9 cellular contexts compared by ENCODE assay signal in genomic region chr9:119368681-119369581, GRCh38. TPM values are rescaled to one million over a fixed set of nuclear protein-coding genes. Genes with fewer than 3 reads are reported as not detected.
A peak's percentile ranks its signal among the peaks of the same experiment; 100 is the strongest.
DNase-seq lines count a peak whose midpoint lies in the region; ATAC-seq and TF ChIP-seq lines count a peak whose summit lies in the region.
"Had no signal": no experiment of that assay in that cellular context is flagged by ENCODE, and none has a peak within 500 bp of the region (broad histone marks: within the 10 kb centered on the region; RNA-seq: fewer than 3 reads in every experiment).

BRINP1 (minus strand) TSS chr9:119369435; CDS start chr9:119313355, 56,080 bp downstream.

- no peak for ATAC-seq in GM18861 (IDR thresholded peaks at IDR 0.05; ENCODE audit: unreplicated experiment)

- no peak within 1 kb of the TSS for H3K27ac ChIP-seq in ascending aorta

- peak within 1 kb of the TSS; percentile 90 for H3K4me2 ChIP-seq in skeletal muscle satellite cell (ENCODE audit: low read length)

- H3K4me3 ChIP-seq in ascending aorta (peak within 1 kb of the TSS; percentile 40 to 55), iPS-11a (ENCODE audit: low read depth, low read length) (peak within 1 kb of the TSS; percentile 91), skeletal muscle satellite cell (ENCODE audit: low read length) (peak within 1 kb of the TSS; percentile 71)

- DNase-seq in NCI-H524 (lab: John Stamatoyannopoulos, UW): peak; percentile 73 to 80
- no peak for DNase-seq in NCI-H524 treated with DMSO at 0.1 percent for 48 hours (lab: John Stamatoyannopoulos, UW)
- no peak for DNase-seq in ascending aorta (ENCODE audit: low spot score in 2 of 2)
- DNase-seq in AML-193 (lab: John Stamatoyannopoulos, UW): no peak
- no peak for DNase-seq in KG1 (lab: John Stamatoyannopoulos, UW)

- peak within 1 kb of the TSS; percentile 65 for H3K9ac ChIP-seq in skeletal muscle satellite cell (ENCODE audit: low read depth, low read length)

- intact Hi-C loops in ascending aorta (cut with DNase I): no loop called here

- TF ChIP-seq CTCF in ascending aorta (IDR thresholded peaks at IDR 0.05): no peak

- H3K27me3 ChIP-seq in ascending aorta (no peaks in the 10 kb centered on the region), skeletal muscle satellite cell (ENCODE audit: control insufficient read depth, insufficient read depth, low read length) (peaks cover 30% of the 10 kb centered on the region)

- H3K36me3 ChIP-seq in ascending aorta (no peaks in the 10 kb centered on the region), skeletal muscle satellite cell (ENCODE audit: insufficient read depth, low read length) (no peaks in the 10 kb centered on the region)

- H3K4me1 ChIP-seq in ascending aorta: no peaks in the 10 kb centered on the region
- peaks cover 10% of the 10 kb centered on the region for H3K4me1 ChIP-seq in skeletal muscle satellite cell (ENCODE audit: control insufficient read depth, insufficient read depth, low read length)

- no peaks in the 10 kb centered on the region for H3K9me3 ChIP-seq in ascending aorta
- H3K9me3 ChIP-seq in skeletal muscle satellite cell (replicated peaks; ENCODE audit: low read length): no peaks in the 10 kb centered on the region

RNA-seq across cellular contexts. Expression of gene BRINP1, which starts in this region (rescaled TPM):
- total RNA-seq in ascending aorta: not detected
- 0.76 and 2.0 TPM in 2 replicates for total RNA-seq in skeletal muscle satellite cell (2012; rRNA removed)
- total RNA-seq: B cell had no signal

Comparison
In these comparisons a context has a peak if more than half of its experiments do, and no peak if none do; other contexts are left out.
1. DNase-seq: peak in NCI-H524 (2 of 2); none in NCI-H524 treated with DMSO at 0.1 percent for 48 hours (single experiment), ascending aorta (0 of 2), AML-193 (0 of 2) and KG1 (single experiment).
2. Peak in every context shown above with its lines, with median percentiles within 50 percentile points of each other: H3K4me3 ChIP-seq.